ENCODE assay signal across 8 cellular contexts in the genomic region with DNA sequence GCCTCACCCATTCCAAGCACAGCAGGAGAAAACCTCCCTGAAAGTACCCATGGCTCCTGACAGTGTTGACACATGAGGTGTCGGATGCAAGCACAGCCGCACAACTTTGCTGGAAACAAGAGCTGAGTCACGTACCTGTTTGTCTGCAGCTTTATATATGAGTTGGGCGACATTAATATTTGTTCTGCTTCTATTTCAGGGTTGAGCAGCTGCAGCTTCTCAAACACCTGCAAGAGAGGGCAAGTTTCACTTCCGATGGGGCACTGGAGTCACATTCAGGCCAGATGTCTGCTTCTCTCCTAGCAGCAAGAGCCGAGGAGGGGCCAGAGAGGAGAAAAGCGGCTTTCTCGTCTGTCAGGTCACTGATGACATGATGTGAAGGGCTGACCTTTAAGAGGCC.
DNase-seq lines count a peak whose midpoint lies in the region; ATAC-seq and TF ChIP-seq lines count a peak whose summit lies in the region.

No MANE protein-coding gene starts in this region.

- peak overlapping the region in 1 of 10 experiments; percentile 16; a peak in 1 of 20 replicates for H3K4me3 ChIP-seq in BLaER1 treated with 17β-estradiol and CSF1 and Interleukin-3, amounts not matched to agents 10 nM and 100 nM
- no peak overlapping the region for H3K4me3 ChIP-seq in Peyer's patch
- H3K4me3 ChIP-seq in upper lobe of left lung, result no peak overlapping the region

- DNase-seq in Peyer's patch, result peak in 2 of 3 donors; percentile 79 to 82
- DNase-seq in GDM1 (lab: John Stamatoyannopoulos, UW), result no peak
- no peak for DNase-seq in hippocampal formation (lab: John Stamatoyannopoulos, UW)
- no peak for DNase-seq in AG08396 (ENCODE audit: low spot score)
- DNase-seq in upper lobe of left lung, result no peak

- peak overlapping the region in 8 of 11 experiments; percentile 9 to 80 (median 56); a peak in 13 of 22 replicates for H3K27ac ChIP-seq in BLaER1 treated with 17β-estradiol and CSF1 and Interleukin-3, amounts not matched to agents 10 nM and 100 nM
- H3K27ac ChIP-seq in Peyer's patch (peak overlapping the region in 2 of 4 donors; percentile 9 to 70), upper lobe of left lung (no peak overlapping the region)

- H4K20me1 ChIP-seq in BLaER1 treated with 17β-estradiol and CSF1 and Interleukin-3, amounts not matched to agents 10 nM and 100 nM, result peaks cover 0 to 55% (median 0%) of the 10 kb centered on the region in 11 experiments; a peak in 10 of 22 replicates

- peak overlapping the region; percentile 3 to 86 (median 75); a peak in 19 of 22 replicates for H3K4me2 ChIP-seq in BLaER1 treated with 17β-estradiol and CSF1 and Interleukin-3, amounts not matched to agents 10 nM and 100 nM

- H3K9me3 ChIP-seq in BLaER1 treated with 17β-estradiol and CSF1 and Interleukin-3, amounts not matched to agents 10 nM and 100 nM (replicated peaks in 1 of 11), result no peaks in the 10 kb centered on the region
- H3K9me3 ChIP-seq in Peyer's patch, result no peaks in the 10 kb centered on the region
- H3K9me3 ChIP-seq in upper lobe of left lung, result no peaks in the 10 kb centered on the region

- H3K36me3 ChIP-seq in BLaER1 treated with 17β-estradiol and CSF1 and Interleukin-3, amounts not matched to agents 10 nM and 100 nM, result peaks cover 28 to 100% (median 86%) of the 10 kb centered on the region in 11 experiments; a peak in 21 of 22 replicates
- H3K36me3 ChIP-seq in Peyer's patch (peaks cover 0 to 34% (median 0%) of the 10 kb centered on the region in 3 donors), upper lobe of left lung (peaks cover 5 to 30% (median 20%) of the 10 kb centered on the region in 4 donors)

- ATAC-seq in HG03097 (IDR thresholded peaks at IDR 0.05; ENCODE audit: low FRiP score, unreplicated experiment), result peak; percentile 80
- ATAC-seq in upper lobe of left lung (ENCODE audit: low FRiP score in 2 of 2), result no peak

- TF ChIP-seq EP300 in upper lobe of left lung (IDR thresholded peaks at IDR 0.05), result no peak

- H3K9ac ChIP-seq in BLaER1 treated with 17β-estradiol and CSF1 and Interleukin-3, amounts not matched to agents 10 nM and 100 nM, result peak overlapping the region in 8 of 11 experiments; percentile 15 to 69 (median 52); a peak in 13 of 22 replicates

- H3K27me3 ChIP-seq in BLaER1 treated with 17β-estradiol and CSF1 and Interleukin-3, amounts not matched to agents 10 nM and 100 nM, result no peaks in the 10 kb centered on the region
- H3K27me3 ChIP-seq in Peyer's patch, result no peaks in the 10 kb centered on the region
- no peaks in the 10 kb centered on the region for H3K27me3 ChIP-seq in upper lobe of left lung

- WGBS in upper lobe of left lung, 2 donors, result 79 to 83% methylated on average over 8 of the region's 8 CpGs

- TF ChIP-seq POLR2A in GM19193 (IDR thresholded peaks at IDR 0.05; ENCODE audit: extremely low read depth, insufficient read depth, insufficient read length) (peak; percentile 37), Peyer's patch (IDR thresholded peaks at IDR 0.05) (no peak), upper lobe of left lung (IDR thresholded peaks at IDR 0.05) (no peak)

- peaks cover 15 to 99% (median 85%) of the 10 kb centered on the region in 10 experiments; a peak in 19 of 20 replicates for H3K4me1 ChIP-seq in BLaER1 treated with 17β-estradiol and CSF1 and Interleukin-3, amounts not matched to agents 10 nM and 100 nM
- H3K4me1 ChIP-seq in Peyer's patch (peaks cover 0 to 15% (median 2%) of the 10 kb centered on the region in 4 donors), upper lobe of left lung (no peaks in the 10 kb centered on the region)

- no peak for TF ChIP-seq CTCF in Peyer's patch (IDR thresholded peaks at IDR 0.05)
- no peak for TF ChIP-seq CTCF in upper lobe of left lung (IDR thresholded peaks at IDR 0.05)

Comparison
In these comparisons a context has a peak if more than half of its experiments do, and no peak if none do; other contexts are left out.
1. H3K27ac ChIP-seq: peak in BLaER1 treated with 17β-estradiol and CSF1 and Interleukin-3, amounts not matched to agents 10 nM and 100 nM (8 of 11); none in upper lobe of left lung (0 of 4).
2. DNase-seq: peak in Peyer's patch (2 of 3); none in GDM1 (single experiment), hippocampal formation (0 of 2), AG08396 (single experiment) and upper lobe of left lung (0 of 2).